ENCODE assay signal across 8 cellular contexts in genomic region chr1:32247983-32248889, GRCh38.
DNase-seq lines count a peak whose midpoint lies in the region; ATAC-seq and TF ChIP-seq lines count a peak whose summit lies in the region.

No MANE protein-coding gene starts in this region.

- TF ChIP-seq POLR2A in GM18526 (IDR thresholded peaks at IDR 0.05; ENCODE audit: extremely low read depth, insufficient read length) (peak; percentile 23), NB4 (IDR thresholded peaks at IDR 0.05; ENCODE audit: extremely low read depth, insufficient read length) (no peak)

- H3K4me1 ChIP-seq in iPS-18a (ENCODE audit: control insufficient read depth, low read depth, low read length) = no peaks in the 10 kb centered on the region

- no peak overlapping the region for H3K27ac ChIP-seq in iPS-18a (ENCODE audit: low read length)

- H3K27me3 ChIP-seq in iPS-18a (ENCODE audit: control insufficient read depth, insufficient read depth, low read length) = no peaks in the 10 kb centered on the region

- no peak overlapping the region for H3K9ac ChIP-seq in iPS-18a (ENCODE audit: low read length)

- peaks cover 29% of the 10 kb centered on the region for H3K4me1 Mint-ChIP-seq in T-helper 2 cell treated with Interferon-gamma antibody and Interleukin-4, amounts not matched to agents 5 μg/mL and 100 μg/mL, for 36 hours (ENCODE audit: low read depth)

- no peaks in the 10 kb centered on the region for H3K9me3 Mint-ChIP-seq in T-helper 2 cell treated with Interferon-gamma antibody and Interleukin-4, amounts not matched to agents 5 μg/mL and 100 μg/mL, for 36 hours

- H3K9me3 ChIP-seq in iPS-18a (ENCODE audit: control insufficient read depth, low read depth, low read length) = no peaks in the 10 kb centered on the region

- H3K36me3 ChIP-seq in iPS-18a (ENCODE audit: control insufficient read depth, low read depth, low read length) = no peaks in the 10 kb centered on the region

- H3K4me3 ChIP-seq in NB4 (ENCODE audit: low read depth, low read length) (no peak overlapping the region), iPS-18a (ENCODE audit: low read length) (peak overlapping the region; percentile 49)

- DNase-seq in NB4 (ENCODE audit: low read depth) (peak; percentile 70), astrocyte of the hippocampus (ENCODE audit: low read depth, low spot score) (peak; percentile 80)
- peak; percentile 83 for DNase-seq in T-helper 2 cell treated with Interferon-gamma antibody and Interleukin-4, amounts not matched to agents 5 μg/mL and 100 μg/mL, for 36 hours (ENCODE audit: low spot score)
- DNase-seq in stimulated activated CD4-positive, alpha-beta T cell treated with anti-CD3 and anti-CD28 coated beads, Interleukin-12 subunit alpha, Interleukin-12 subunit beta, amount 100 ng/mL, for 48 hours (ENCODE audit: low read depth in 2 of 3, low spot score in 1 of 3) = peak; percentile 72 to 81 (median 80)

- TF ChIP-seq CTCF in NB4 (IDR thresholded peaks at IDR 0.05; ENCODE audit: low read depth, low read length) = peak; percentile 84

- ATAC-seq in HG03457 (IDR thresholded peaks at IDR 0.05; ENCODE audit: unreplicated experiment) = no peak
- no peak for ATAC-seq in HG02610 (IDR thresholded peaks at IDR 0.05; ENCODE audit: unreplicated experiment)

- H3K36me3 Mint-ChIP-seq in T-helper 2 cell treated with Interferon-gamma antibody and Interleukin-4, amounts not matched to agents 5 μg/mL and 100 μg/mL, for 36 hours (ENCODE audit: low read depth) = peaks cover 19% of the 10 kb centered on the region

- H3K4me3 Mint-ChIP-seq in T-helper 2 cell treated with Interferon-gamma antibody and Interleukin-4, amounts not matched to agents 5 μg/mL and 100 μg/mL, for 36 hours = peak overlapping the region; percentile 99

- peak overlapping the region; percentile 98 for H3K27ac Mint-ChIP-seq in T-helper 2 cell treated with Interferon-gamma antibody and Interleukin-4, amounts not matched to agents 5 μg/mL and 100 μg/mL, for 36 hours

- no peaks in the 10 kb centered on the region for H3K27me3 Mint-ChIP-seq in T-helper 2 cell treated with Interferon-gamma antibody and Interleukin-4, amounts not matched to agents 5 μg/mL and 100 μg/mL, for 36 hours (ENCODE audit: low read depth)
